1 cellular context compared by ENCODE assay signal in the genomic region with DNA sequence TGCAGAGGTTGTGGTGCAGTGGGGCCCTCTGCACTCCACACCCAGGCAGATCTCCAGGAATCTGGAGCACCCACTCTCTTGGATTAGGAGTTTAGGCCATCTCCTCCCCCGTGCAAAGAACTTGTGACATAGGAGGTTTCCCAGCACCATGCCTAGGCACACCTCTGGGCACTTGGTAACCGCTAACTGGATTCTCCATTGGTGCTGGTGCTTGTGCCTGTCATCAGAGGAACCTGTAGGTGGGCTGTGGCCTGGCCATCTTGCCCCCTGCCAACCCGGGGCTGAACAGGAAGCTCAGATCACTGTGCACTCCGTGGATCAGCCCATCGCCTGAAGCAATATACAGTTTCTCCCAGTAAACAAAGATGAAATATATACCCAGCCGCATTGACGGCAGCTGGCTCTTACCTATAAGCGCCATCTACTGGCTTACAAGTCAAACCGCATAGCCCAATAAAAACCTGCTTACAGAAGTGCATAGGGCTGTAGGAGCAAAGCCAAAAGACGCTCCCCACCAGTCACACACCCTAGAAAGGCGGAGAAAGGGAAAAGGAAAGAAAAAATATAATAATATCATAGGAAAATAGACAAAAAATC.
TF ChIP-seq lines count a peak whose summit lies in the region.

No MANE protein-coding gene starts in this region.

TF ChIP-seq in H1, 55 proteins besides CTCF, POLR2A, EP300 and RAD21:
- TF ChIP-seq RFX5 (IDR thresholded peaks at IDR 0.05; ENCODE audit: borderline replicate concordance, low read depth, low read length) (no peak), CTBP2 (IDR thresholded peaks at IDR 0.05; ENCODE audit: borderline replicate concordance, insufficient read depth, insufficient read length, low read length) (no peak), BRCA1 (IDR thresholded peaks at IDR 0.05; ENCODE audit: low read depth, low read length) (no peak), CHD2 (IDR thresholded peaks at IDR 0.05; ENCODE audit: low read length) (no peak), KDM4A (IDR thresholded peaks at IDR 0.05; ENCODE audit: low read depth, low read length, severe bottlenecking) (no peak), BCL11A (IDR thresholded peaks at IDR 0.05; ENCODE audit: low read depth in 2 of 2, low read length in 2 of 2) (no peak), CBX8 (IDR thresholded peaks at IDR 0.05; ENCODE audit: borderline replicate concordance, low read depth, low read length) (no peak), SP4 (IDR thresholded peaks at IDR 0.05; ENCODE audit: low read length) (no peak), SIX5 (IDR thresholded peaks at IDR 0.05; ENCODE audit: low read depth, low read length) (no peak), RBBP5 (IDR thresholded peaks at IDR 0.05; ENCODE audit: borderline replicate concordance, low read depth, low read length) (no peak), SP2 (IDR thresholded peaks at IDR 0.05; ENCODE audit: low read length) (no peak), ASH2L (IDR thresholded peaks at IDR 0.05; ENCODE audit: low read length) (no peak), CEBPB (IDR thresholded peaks at IDR 0.05; ENCODE audit: low read depth, low read length) (no peak), SIRT6 (IDR thresholded peaks at IDR 0.05; ENCODE audit: low read length) (no peak), HDAC2 (IDR thresholded peaks at IDR 0.05; ENCODE audit: borderline replicate concordance in 1 of 2, low read depth in 2 of 2, low read length in 2 of 2) (no peak), TCF12 (IDR thresholded peaks at IDR 0.05; ENCODE audit: low read depth, low read length) (no peak)
- TF ChIP-seq, protein P1, sequence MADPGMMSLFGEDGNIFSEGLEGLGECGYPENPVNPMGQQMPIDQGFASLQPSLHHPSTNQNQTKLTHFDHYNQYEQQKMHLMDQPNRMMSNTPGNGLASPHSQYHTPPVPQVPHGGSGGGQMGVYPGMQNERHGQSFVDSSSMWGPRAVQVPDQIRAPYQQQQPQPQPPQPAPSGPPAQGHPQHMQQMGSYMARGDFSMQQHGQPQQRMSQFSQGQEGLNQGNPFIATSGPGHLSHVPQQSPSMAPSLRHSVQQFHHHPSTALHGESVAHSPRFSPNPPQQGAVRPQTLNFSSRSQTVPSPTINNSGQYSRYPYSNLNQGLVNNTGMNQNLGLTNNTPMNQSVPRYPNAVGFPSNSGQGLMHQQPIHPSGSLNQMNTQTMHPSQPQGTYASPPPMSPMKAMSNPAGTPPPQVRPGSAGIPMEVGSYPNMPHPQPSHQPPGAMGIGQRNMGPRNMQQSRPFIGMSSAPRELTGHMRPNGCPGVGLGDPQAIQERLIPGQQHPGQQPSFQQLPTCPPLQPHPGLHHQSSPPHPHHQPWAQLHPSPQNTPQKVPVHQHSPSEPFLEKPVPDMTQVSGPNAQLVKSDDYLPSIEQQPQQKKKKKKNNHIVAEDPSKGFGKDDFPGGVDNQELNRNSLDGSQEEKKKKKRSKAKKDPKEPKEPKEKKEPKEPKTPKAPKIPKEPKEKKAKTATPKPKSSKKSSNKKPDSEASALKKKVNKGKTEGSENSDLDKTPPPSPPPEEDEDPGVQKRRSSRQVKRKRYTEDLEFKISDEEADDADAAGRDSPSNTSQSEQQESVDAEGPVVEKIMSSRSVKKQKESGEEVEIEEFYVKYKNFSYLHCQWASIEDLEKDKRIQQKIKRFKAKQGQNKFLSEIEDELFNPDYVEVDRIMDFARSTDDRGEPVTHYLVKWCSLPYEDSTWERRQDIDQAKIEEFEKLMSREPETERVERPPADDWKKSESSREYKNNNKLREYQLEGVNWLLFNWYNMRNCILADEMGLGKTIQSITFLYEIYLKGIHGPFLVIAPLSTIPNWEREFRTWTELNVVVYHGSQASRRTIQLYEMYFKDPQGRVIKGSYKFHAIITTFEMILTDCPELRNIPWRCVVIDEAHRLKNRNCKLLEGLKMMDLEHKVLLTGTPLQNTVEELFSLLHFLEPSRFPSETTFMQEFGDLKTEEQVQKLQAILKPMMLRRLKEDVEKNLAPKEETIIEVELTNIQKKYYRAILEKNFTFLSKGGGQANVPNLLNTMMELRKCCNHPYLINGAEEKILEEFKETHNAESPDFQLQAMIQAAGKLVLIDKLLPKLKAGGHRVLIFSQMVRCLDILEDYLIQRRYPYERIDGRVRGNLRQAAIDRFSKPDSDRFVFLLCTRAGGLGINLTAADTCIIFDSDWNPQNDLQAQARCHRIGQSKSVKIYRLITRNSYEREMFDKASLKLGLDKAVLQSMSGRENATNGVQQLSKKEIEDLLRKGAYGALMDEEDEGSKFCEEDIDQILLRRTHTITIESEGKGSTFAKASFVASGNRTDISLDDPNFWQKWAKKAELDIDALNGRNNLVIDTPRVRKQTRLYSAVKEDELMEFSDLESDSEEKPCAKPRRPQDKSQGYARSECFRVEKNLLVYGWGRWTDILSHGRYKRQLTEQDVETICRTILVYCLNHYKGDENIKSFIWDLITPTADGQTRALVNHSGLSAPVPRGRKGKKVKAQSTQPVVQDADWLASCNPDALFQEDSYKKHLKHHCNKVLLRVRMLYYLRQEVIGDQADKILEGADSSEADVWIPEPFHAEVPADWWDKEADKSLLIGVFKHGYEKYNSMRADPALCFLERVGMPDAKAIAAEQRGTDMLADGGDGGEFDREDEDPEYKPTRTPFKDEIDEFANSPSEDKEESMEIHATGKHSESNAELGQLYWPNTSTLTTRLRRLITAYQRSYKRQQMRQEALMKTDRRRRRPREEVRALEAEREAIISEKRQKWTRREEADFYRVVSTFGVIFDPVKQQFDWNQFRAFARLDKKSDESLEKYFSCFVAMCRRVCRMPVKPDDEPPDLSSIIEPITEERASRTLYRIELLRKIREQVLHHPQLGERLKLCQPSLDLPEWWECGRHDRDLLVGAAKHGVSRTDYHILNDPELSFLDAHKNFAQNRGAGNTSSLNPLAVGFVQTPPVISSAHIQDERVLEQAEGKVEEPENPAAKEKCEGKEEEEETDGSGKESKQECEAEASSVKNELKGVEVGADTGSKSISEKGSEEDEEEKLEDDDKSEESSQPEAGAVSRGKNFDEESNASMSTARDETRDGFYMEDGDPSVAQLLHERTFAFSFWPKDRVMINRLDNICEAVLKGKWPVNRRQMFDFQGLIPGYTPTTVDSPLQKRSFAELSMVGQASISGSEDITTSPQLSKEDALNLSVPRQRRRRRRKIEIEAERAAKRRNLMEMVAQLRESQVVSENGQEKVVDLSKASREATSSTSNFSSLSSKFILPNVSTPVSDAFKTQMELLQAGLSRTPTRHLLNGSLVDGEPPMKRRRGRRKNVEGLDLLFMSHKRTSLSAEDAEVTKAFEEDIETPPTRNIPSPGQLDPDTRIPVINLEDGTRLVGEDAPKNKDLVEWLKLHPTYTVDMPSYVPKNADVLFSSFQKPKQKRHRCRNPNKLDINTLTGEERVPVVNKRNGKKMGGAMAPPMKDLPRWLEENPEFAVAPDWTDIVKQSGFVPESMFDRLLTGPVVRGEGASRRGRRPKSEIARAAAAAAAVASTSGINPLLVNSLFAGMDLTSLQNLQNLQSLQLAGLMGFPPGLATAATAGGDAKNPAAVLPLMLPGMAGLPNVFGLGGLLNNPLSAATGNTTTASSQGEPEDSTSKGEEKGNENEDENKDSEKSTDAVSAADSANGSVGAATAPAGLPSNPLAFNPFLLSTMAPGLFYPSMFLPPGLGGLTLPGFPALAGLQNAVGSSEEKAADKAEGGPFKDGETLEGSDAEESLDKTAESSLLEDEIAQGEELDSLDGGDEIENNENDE (IDR thresholded peaks at IDR 0.05; ENCODE audit: insufficient replicate concordance, low read length), result no peak
- TF ChIP-seq, protein P2, sequence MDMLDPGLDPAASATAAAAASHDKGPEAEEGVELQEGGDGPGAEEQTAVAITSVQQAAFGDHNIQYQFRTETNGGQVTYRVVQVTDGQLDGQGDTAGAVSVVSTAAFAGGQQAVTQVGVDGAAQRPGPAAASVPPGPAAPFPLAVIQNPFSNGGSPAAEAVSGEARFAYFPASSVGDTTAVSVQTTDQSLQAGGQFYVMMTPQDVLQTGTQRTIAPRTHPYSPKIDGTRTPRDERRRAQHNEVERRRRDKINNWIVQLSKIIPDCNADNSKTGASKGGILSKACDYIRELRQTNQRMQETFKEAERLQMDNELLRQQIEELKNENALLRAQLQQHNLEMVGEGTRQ (IDR thresholded peaks at IDR 0.05; ENCODE audit: low read length), result no peak
- TF ChIP-seq, protein P3, sequence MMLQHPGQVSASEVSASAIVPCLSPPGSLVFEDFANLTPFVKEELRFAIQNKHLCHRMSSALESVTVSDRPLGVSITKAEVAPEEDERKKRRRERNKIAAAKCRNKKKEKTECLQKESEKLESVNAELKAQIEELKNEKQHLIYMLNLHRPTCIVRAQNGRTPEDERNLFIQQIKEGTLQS (IDR thresholded peaks at IDR 0.05; ENCODE audit: insufficient read depth, low read depth, low read length), result no peak
